In genomic region chr18:25352629-25353005, GRCh38 we compare ENCODE assay signal across 10 cellular contexts. TPM values are rescaled to one million over a fixed set of nuclear protein-coding genes. Genes with fewer than 3 reads are reported as not detected.
DNase-seq lines count a peak whose midpoint lies in the region; ATAC-seq, FAIRE-seq and TF ChIP-seq lines count a peak whose summit lies in the region.
"Had no signal": no experiment of that assay in that cellular context is flagged by ENCODE, and none has a peak within 500 bp of the region (broad histone marks: within the 10 kb centered on the region; RNA-seq: fewer than 3 reads in every experiment).

No MANE protein-coding gene starts in this region.

- H3K27me3 ChIP-seq in AG04450 (ENCODE audit: control insufficient read depth, insufficient read depth, low read length): peaks cover 7% of the 10 kb centered on the region
- H3K27me3 ChIP-seq in HUES48 (ENCODE audit: control insufficient read depth, insufficient read depth, low read length): peaks cover 58% of the 10 kb centered on the region
- H3K27me3 ChIP-seq in H1 (replicated peaks in 1 of 4; ENCODE audit: control insufficient read depth in 3 of 4, extremely low read depth in 1 of 4, insufficient read depth in 3 of 4, low read length in 3 of 4): peaks cover 2 to 16% (median 8%) of the 10 kb centered on the region in 4 experiments

- peaks cover 34% of the 10 kb centered on the region for H3K4me1 Mint-ChIP-seq in nephron progenitor cell

- TF ChIP-seq POLR2A in H1 (IDR thresholded peaks at IDR 0.05; ENCODE audit: control extremely low read depth in 1 of 2, low read depth in 2 of 2, low read length in 2 of 2): no peak

- TF ChIP-seq CTCF in AG04450 (IDR thresholded peaks at IDR 0.05; ENCODE audit: low read depth, low read length) (no peak), H1 (IDR thresholded peaks at IDR 0.05; ENCODE audit: control extremely low read depth in 1 of 3, insufficient read depth in 1 of 3, low read depth in 1 of 3, low read length in 3 of 3) (no peak), nephron progenitor cell (IDR thresholded peaks at IDR 0.05) (no peak)

- H3K79me1 ChIP-seq in H1 (ENCODE audit: low read depth, low read length): no peaks in the 10 kb centered on the region

- no peak overlapping the region for H2BK20ac ChIP-seq in H1 (ENCODE audit: low read length)

- no peak for FAIRE-seq in H1 (lab: Jason Lieb, UNC)
- no peak for FAIRE-seq in RCC 7860 (lab: Jason Lieb, UNC)
- FAIRE-seq: frontal cortex had no signal

- no peak for TF ChIP-seq EP300 in H1 (IDR thresholded peaks at IDR 0.05; ENCODE audit: borderline replicate concordance in 1 of 2, low read depth in 2 of 2, low read length in 2 of 2)

- H2AK5ac ChIP-seq in H1 (ENCODE audit: low read depth, low read length): no peak overlapping the region

- H3K4me1 ChIP-seq in HUES48 (ENCODE audit: control insufficient read depth, insufficient read depth, low read length) (peaks cover 14% of the 10 kb centered on the region), H1 (replicated peaks in 1 of 4; ENCODE audit: control insufficient read depth in 3 of 4, insufficient read depth in 4 of 4, low read length in 3 of 4) (no peaks in the 10 kb centered on the region; a peak in 1 of 7 replicates)

- H2AFZ ChIP-seq in H1 (ENCODE audit: low read length): 0 out of 2 replicates have a peak overlapping the region, but pooled peaks have one; percentile 83

- no peak overlapping the region for H3K23ac ChIP-seq in H1 (ENCODE audit: insufficient read length)

- peak overlapping the region; percentile 65 to 90 for H3K4me2 ChIP-seq in H1 (ENCODE audit: insufficient read depth in 1 of 2, low read depth in 2 of 2, low read length in 2 of 2)

- H4K5ac ChIP-seq in H1 (ENCODE audit: insufficient read length, low read depth, low read length): no peak overlapping the region

- no peak overlapping the region for H2BK5ac ChIP-seq in H1 (ENCODE audit: low read depth, low read length)

- no peak overlapping the region for H3K56ac ChIP-seq in H1 (replicated peaks; ENCODE audit: insufficient read length, low read depth, low read length)

- no peak overlapping the region for H2BK12ac ChIP-seq in H1 (ENCODE audit: low read depth, low read length)

- no peak for TF ChIP-seq RAD21 in H1 (IDR thresholded peaks at IDR 0.05 in 1 of 2, conservative IDR thresholded peaks at IDR 0.05 in 1 of 2; ENCODE audit: low read depth in 2 of 2, low read length in 2 of 2)

- H3K27ac Mint-ChIP-seq in nephron progenitor cell: peak overlapping the region; percentile 94

- no peak for ATAC-seq in HG03108 (IDR thresholded peaks at IDR 0.05; ENCODE audit: unreplicated experiment)

- H3K27ac ChIP-seq in AG04450 (ENCODE audit: low read depth, low read length) (no peak overlapping the region), HUES48 (ENCODE audit: low read depth, low read length) (no peak overlapping the region), H1 (ENCODE audit: low read depth, low read length) (no peak overlapping the region)

- no peak overlapping the region for H3K18ac ChIP-seq in H1 (ENCODE audit: extremely low read depth, low read length)

- H3K4me3 ChIP-seq in AG04450 (ENCODE audit: low read depth, low read length) (peak overlapping the region; percentile 56), HUES48 (ENCODE audit: low read depth, low read length) (peak overlapping the region; percentile 60), H1 (ENCODE audit: extremely low read depth in 1 of 4, insufficient read depth in 2 of 4, low read depth in 3 of 4, low read length in 4 of 4) (peak overlapping the region; percentile 44 to 99 (median 54))

- no peak overlapping the region for H3K4ac ChIP-seq in H1 (replicated peaks; ENCODE audit: insufficient read length, low read depth, low read length)

- peaks cover 0 to 13% of the 10 kb centered on the region in 2 experiments; a peak in 2 of 4 replicates for H3K79me2 ChIP-seq in H1 (ENCODE audit: control insufficient read depth in 1 of 2, insufficient read depth in 2 of 2, low read length in 2 of 2)

- POLR2A ChIA-PET in AG04450 (lab: Yijun Ruan, JAX) (interaction anchor here (0.7 kb wide), 2 partner anchors 407 to 1848 kb away, joined by 3 to 4 read pairs; no protein-coding TSS in a partner anchor), H1 (lab: Charles Lee; ENCODE audit: partially characterized antibody) (interaction anchor here (0.5 kb wide), 1 partner anchor 369 kb away, joined by 3 read pairs; no protein-coding TSS in a partner anchor)

- no peak overlapping the region for H4K91ac ChIP-seq in H1 (replicated peaks; ENCODE audit: insufficient read length, low read length)

- H3K9ac ChIP-seq in HUES48 (ENCODE audit: low read depth, low read length) (no peak overlapping the region), H1 (replicated peaks in 1 of 4; ENCODE audit: extremely low read depth in 1 of 4, low read depth in 3 of 4, low read length in 3 of 4) (no peak overlapping the region)

- H3K36me3 Mint-ChIP-seq in nephron progenitor cell (ENCODE audit: low read depth): no peaks in the 10 kb centered on the region

- WGBS in H1 (ENCODE audit: extremely low coverage in 1 of 2, insufficient coverage in 1 of 2, insufficient read length in 1 of 2, insufficient replicate concordance in 2 of 2, low coverage in 1 of 2, low lambda C conversion rate in 2 of 2, missing lambda C conversion rate in 1 of 2), 2 experiments: 14% methylated on average over 6 of the region's 6 CpGs; no CpG with 5 or more reads in 1 of the 2 experiments

- no peak overlapping the region for H3K14ac ChIP-seq in H1 (ENCODE audit: insufficient read length)

- DNase-seq in AG04450 (ENCODE audit: low read depth, low spot score): no peak
- no peak for DNase-seq in H1 (ENCODE audit: low read depth in 1 of 2, low spot score in 2 of 2)
- DNase-seq in nephron progenitor cell: no peak
- DNase-seq in islet precursor cell: no peak
- no peak for DNase-seq in dermis blood vessel endothelial cell
- no peak for DNase-seq in RCC 7860 (ENCODE audit: low spot score)

- H3K23me2 ChIP-seq in H1 (ENCODE audit: low read depth, low read length): peaks cover 17% of the 10 kb centered on the region

- peaks cover 29% of the 10 kb centered on the region for H3K27me3 Mint-ChIP-seq in nephron progenitor cell (ENCODE audit: low read depth, poor library complexity)

- no peak overlapping the region for H2BK120ac ChIP-seq in H1 (replicated peaks; ENCODE audit: low read depth, low read length)

- peaks cover 0 to 4% of the 10 kb centered on the region in 2 experiments for H4K20me1 ChIP-seq in H1 (replicated peaks in 1 of 2; ENCODE audit: control insufficient read depth in 1 of 2, insufficient read depth in 2 of 2, low read length in 2 of 2)

- no peak overlapping the region for H4K8ac ChIP-seq in H1 (ENCODE audit: extremely low read depth, insufficient read depth, low read length)

- H3K9me3 Mint-ChIP-seq in nephron progenitor cell: no peaks in the 10 kb centered on the region

- CTCF ChIA-PET in AG04450 (lab: Charles Lee): interaction anchor here (0.5 to 1.7 kb wide), 20 partner anchors 48 to 955 kb away, joined by 3 to 7 read pairs (median 4); partner anchors contain the start of gene OSBPL1A
- CTCF ChIA-PET in H1 (lab: Charles Lee; ENCODE audit: partially characterized antibody): interaction anchor here (0.8 kb wide), 1 partner anchor 543 kb away, joined by 3 read pairs; no protein-coding TSS in a partner anchor

- H2BK15ac ChIP-seq in H1 (ENCODE audit: low read length): no peak overlapping the region

- H3K9me3 ChIP-seq in AG04450 (ENCODE audit: control insufficient read depth, insufficient read depth, low read length) (no peaks in the 10 kb centered on the region), HUES48 (ENCODE audit: control insufficient read depth, insufficient read depth, low read length) (no peaks in the 10 kb centered on the region), H1 (ENCODE audit: insufficient read depth in 2 of 2, low read depth in 1 of 2, low read length in 1 of 2) (no peaks in the 10 kb centered on the region)

- H3K4me3 Mint-ChIP-seq in nephron progenitor cell: peak overlapping the region; percentile 96

- H3K36me3 ChIP-seq in HUES48 (ENCODE audit: control insufficient read depth, insufficient read depth, low read length) (no peaks in the 10 kb centered on the region), H1 (ENCODE audit: control insufficient read depth in 2 of 4, insufficient read depth in 4 of 4, low read length in 3 of 4) (no peaks in the 10 kb centered on the region)

TF ChIP-seq in H1, 55 proteins besides CTCF, POLR2A, EP300 and RAD21 (continues in another document):
- TF ChIP-seq TEAD4 (IDR thresholded peaks at IDR 0.05; ENCODE audit: low read depth, low read length): no peak
- TF ChIP-seq JUN (IDR thresholded peaks at IDR 0.05; ENCODE audit: low read depth, low read length): no peak
- TF ChIP-seq CBX5 (IDR thresholded peaks at IDR 0.05; ENCODE audit: low read depth, low read length): no peak
- TF ChIP-seq HDAC6 (IDR thresholded peaks at IDR 0.05; ENCODE audit: low read depth, low read length): no peak
- no peak for TF ChIP-seq MAX (IDR thresholded peaks at IDR 0.05)
- TF ChIP-seq CREB1 (IDR thresholded peaks at IDR 0.05): no peak
- TF ChIP-seq RNF2 (IDR thresholded peaks at IDR 0.05; ENCODE audit: borderline replicate concordance, low read depth, low read length, missing control alignments, poor library complexity, severe bottlenecking): no peak
- TF ChIP-seq MAFK (IDR thresholded peaks at IDR 0.05; ENCODE audit: low read depth, low read length): no peak
- TF ChIP-seq CHD2 (IDR thresholded peaks at IDR 0.05; ENCODE audit: low read length): no peak
- no peak for TF ChIP-seq KDM5A (IDR thresholded peaks at IDR 0.05; ENCODE audit: low read length)
- no peak for TF ChIP-seq CHD1 (IDR thresholded peaks at IDR 0.05; ENCODE audit: low read depth, low read length)
- TF ChIP-seq FOSL1 (IDR thresholded peaks at IDR 0.05; ENCODE audit: insufficient read depth, low read depth, low read length): no peak
- TF ChIP-seq HDAC2 (IDR thresholded peaks at IDR 0.05; ENCODE audit: borderline replicate concordance in 1 of 2, low read depth in 2 of 2, low read length in 2 of 2): no peak

RNA-seq across cellular contexts. Expression of gene ZNF521, which starts 0.7 kb away (rescaled TPM):
- polyA plus RNA-seq in AG04450 (2011; rRNA removed): 25.9 and 27.4 TPM in 2 replicates
- 91.0 and 116 TPM in 2 replicates for polyA minus RNA-seq in AG04450 (2011; rRNA and poly(A)+ RNA removed)
- 15.8 and 16.8 TPM in 2 replicates for total RNA-seq in H1 (2021; fragmentation: NEBNext Ultra II Directional; extraction: Animal tissue kit (Norgen Biotek cat#: 25700))
- polyA plus RNA-seq in H1 (2011; rRNA removed): 9.5 and 12.6 TPM in 2 replicates
- 24.2 TPM for polyA plus RNA-seq in H1 (2011; cell fraction: cytosol; rRNA removed)
- 27.7 TPM for polyA plus RNA-seq in H1 (2011; cell fraction: nucleus; rRNA removed)
- 8.9 to 12.8 TPM (median 10.5 TPM) in 4 replicates for polyA plus RNA-seq in H1 (2012, experiment 1 of 2)
- 0.41 TPM for polyA plus RNA-seq in H1 (2012, experiment 2 of 2)
- 3.7 TPM for polyA plus RNA-seq in H1 (2013, experiment 1 of 2)
- polyA plus RNA-seq in H1 (2013, experiment 2 of 2): 2.9 TPM
- 84.4 and 98.4 TPM in 2 replicates for polyA minus RNA-seq in H1 (2011; rRNA and poly(A)+ RNA removed)
- 14.1 TPM for polyA minus RNA-seq in H1 (2011; cell fraction: cytosol; rRNA and poly(A)+ RNA removed)
- polyA minus RNA-seq in H1 (2011; cell fraction: nucleus; rRNA and poly(A)+ RNA removed): 120 TPM
- total RNA-seq in dermis blood vessel endothelial cell: 173 and 188 TPM in 2 replicates
- total RNA-seq: activated CD8-positive, alpha-beta memory T cell treated with anti-CD3 and anti-CD28 coated beads for 36 hours had no signal
